1 cellular context compared by ENCODE assay signal in the genomic region with DNA sequence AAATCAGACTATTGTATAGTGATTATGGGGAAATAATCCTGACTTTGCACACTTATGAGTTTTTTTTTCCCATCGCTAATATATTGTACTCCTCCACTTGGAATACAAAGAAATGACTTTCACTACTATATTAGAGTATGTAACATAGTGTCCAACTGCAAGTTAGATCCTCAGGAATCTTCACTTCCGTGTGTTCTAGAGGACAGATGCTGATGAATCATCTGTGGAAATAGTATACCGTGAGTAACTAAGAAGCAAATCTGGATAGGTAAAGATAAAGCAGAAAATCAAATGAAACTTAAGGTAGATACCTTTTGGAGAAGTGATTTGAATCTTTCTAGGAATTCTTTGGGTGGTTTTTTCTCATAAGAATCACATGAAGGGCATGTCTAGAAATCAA.
TF ChIP-seq lines count a peak whose summit lies in the region.

No MANE protein-coding gene starts in this region.

TF ChIP-seq in HepG2, 621 proteins besides CTCF, POLR2A, EP300 and RAD21 (continued from another document):
- TF ChIP-seq, protein P1, sequence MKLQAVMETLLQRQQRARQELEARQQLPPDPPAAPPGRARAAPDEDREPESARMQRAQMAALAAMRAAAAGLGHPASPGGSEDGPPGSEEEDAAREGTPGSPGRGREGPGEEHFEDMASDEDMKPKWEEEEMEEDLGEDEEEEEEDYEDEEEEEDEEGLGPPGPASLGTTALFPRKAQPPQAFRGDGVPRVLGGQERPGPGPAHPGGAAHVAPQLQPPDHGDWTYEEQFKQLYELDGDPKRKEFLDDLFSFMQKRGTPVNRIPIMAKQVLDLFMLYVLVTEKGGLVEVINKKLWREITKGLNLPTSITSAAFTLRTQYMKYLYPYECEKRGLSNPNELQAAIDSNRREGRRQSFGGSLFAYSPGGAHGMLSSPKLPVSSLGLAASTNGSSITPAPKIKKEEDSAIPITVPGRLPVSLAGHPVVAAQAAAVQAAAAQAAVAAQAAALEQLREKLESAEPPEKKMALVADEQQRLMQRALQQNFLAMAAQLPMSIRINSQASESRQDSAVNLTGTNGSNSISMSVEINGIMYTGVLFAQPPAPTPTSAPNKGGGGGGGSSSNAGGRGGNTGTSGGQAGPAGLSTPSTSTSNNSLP (IDR thresholded peaks at IDR 0.05; ENCODE audit: low read depth, low read length): no peak
- TF ChIP-seq ZNF781 (CRISPR knock-in tag; IDR thresholded peaks at IDR 0.05; ENCODE audit: borderline replicate concordance, not compliant biosample characterization): no peak
- TF ChIP-seq, protein P2, sequence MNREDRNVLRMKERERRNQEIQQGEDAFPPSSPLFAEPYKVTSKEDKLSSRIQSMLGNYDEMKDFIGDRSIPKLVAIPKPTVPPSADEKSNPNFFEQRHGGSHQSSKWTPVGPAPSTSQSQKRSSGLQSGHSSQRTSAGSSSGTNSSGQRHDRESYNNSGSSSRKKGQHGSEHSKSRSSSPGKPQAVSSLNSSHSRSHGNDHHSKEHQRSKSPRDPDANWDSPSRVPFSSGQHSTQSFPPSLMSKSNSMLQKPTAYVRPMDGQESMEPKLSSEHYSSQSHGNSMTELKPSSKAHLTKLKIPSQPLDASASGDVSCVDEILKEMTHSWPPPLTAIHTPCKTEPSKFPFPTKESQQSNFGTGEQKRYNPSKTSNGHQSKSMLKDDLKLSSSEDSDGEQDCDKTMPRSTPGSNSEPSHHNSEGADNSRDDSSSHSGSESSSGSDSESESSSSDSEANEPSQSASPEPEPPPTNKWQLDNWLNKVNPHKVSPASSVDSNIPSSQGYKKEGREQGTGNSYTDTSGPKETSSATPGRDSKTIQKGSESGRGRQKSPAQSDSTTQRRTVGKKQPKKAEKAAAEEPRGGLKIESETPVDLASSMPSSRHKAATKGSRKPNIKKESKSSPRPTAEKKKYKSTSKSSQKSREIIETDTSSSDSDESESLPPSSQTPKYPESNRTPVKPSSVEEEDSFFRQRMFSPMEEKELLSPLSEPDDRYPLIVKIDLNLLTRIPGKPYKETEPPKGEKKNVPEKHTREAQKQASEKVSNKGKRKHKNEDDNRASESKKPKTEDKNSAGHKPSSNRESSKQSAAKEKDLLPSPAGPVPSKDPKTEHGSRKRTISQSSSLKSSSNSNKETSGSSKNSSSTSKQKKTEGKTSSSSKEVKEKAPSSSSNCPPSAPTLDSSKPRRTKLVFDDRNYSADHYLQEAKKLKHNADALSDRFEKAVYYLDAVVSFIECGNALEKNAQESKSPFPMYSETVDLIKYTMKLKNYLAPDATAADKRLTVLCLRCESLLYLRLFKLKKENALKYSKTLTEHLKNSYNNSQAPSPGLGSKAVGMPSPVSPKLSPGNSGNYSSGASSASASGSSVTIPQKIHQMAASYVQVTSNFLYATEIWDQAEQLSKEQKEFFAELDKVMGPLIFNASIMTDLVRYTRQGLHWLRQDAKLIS (CRISPR knock-in tag; IDR thresholded peaks at IDR 0.05): no peak
- no peak for TF ChIP-seq ELF4 (CRISPR knock-in tag; IDR thresholded peaks at IDR 0.05; ENCODE audit: borderline replicate concordance)
- no peak for TF ChIP-seq FOXO1 (CRISPR knock-in tag; IDR thresholded peaks at IDR 0.05)
- no peak for TF ChIP-seq PAX8 (CRISPR knock-in tag; IDR thresholded peaks at IDR 0.05; ENCODE audit: borderline replicate concordance)
- no peak for TF ChIP-seq ZNF124 (CRISPR knock-in tag; IDR thresholded peaks at IDR 0.05)
- no peak for TF ChIP-seq ZNF713 (CRISPR knock-in tag; IDR thresholded peaks at IDR 0.05)
